In genomic region chr12:110742718-110743570, GRCh38 we compare ENCODE assay signal across 8 cellular contexts. TPM values are rescaled to one million over a fixed set of nuclear protein-coding genes. Genes with fewer than 3 reads are reported as not detected.
DNase-seq lines count a peak whose midpoint lies in the region; ATAC-seq lines count a peak whose summit lies in the region.

PPP1CC (minus strand) TSS chr12:110742891; CDS start chr12:110742707, 184 bp downstream.

- CTCF ChIA-PET in activated CD4-positive, alpha-beta T cell treated with anti-CD3 and anti-CD28 coated beads, Interleukin-2, amount 10 ng/mL, durations not matched to agents 7 days and 5 days (lab: Charles Lee), result interaction anchor here (1.1 to 1.3 kb wide), 2 partner anchors 11 to 18 kb away, joined by 3 read pairs; no protein-coding TSS in a partner anchor

- H3K4me3 Mint-ChIP-seq in activated CD4-positive, alpha-beta T cell treated with anti-CD3 and anti-CD28 coated beads, Interleukin-2, amount 10 ng/mL, durations not matched to agents 7 days and 5 days, result peak within 1 kb of the TSS; percentile 100

- ATAC-seq in GM19324 (IDR thresholded peaks at IDR 0.05; ENCODE audit: low FRiP score, unreplicated experiment), result peak; percentile 73
- ATAC-seq in HG03520 (IDR thresholded peaks at IDR 0.05; ENCODE audit: unreplicated experiment), result peak; percentile 69

- peaks cover 44% of the 10 kb centered on the region for H3K4me1 Mint-ChIP-seq in activated CD4-positive, alpha-beta T cell treated with anti-CD3 and anti-CD28 coated beads, Interleukin-2, amount 10 ng/mL, durations not matched to agents 7 days and 5 days

- H3K36me3 Mint-ChIP-seq in activated CD4-positive, alpha-beta T cell treated with anti-CD3 and anti-CD28 coated beads, Interleukin-2, amount 10 ng/mL, durations not matched to agents 7 days and 5 days (ENCODE audit: low read depth), result peaks cover 26% of the 10 kb centered on the region

- POLR2A ChIA-PET in activated CD4-positive, alpha-beta T cell treated with anti-CD3 and anti-CD28 coated beads, Interleukin-2, amount 10 ng/mL, durations not matched to agents 7 days and 5 days (lab: Charles Lee), result interaction anchor here (1.0 kb wide), 1 partner anchor 33 kb away, joined by 3 read pairs; no protein-coding TSS in a partner anchor

- DNase-seq in Ammon's horn (ENCODE audit: low spot score), result peak; percentile 95
- DNase-seq in NCI-H69 (lab: John Stamatoyannopoulos, UW), result peak; percentile 99
- DNase-seq in activated CD4-positive, alpha-beta T cell treated with anti-CD3 and anti-CD28 coated beads, Interleukin-2, amount 10 ng/mL, durations not matched to agents 7 days and 5 days, result peak; percentile 94
- DNase-seq in cortex of kidney (lab: John Stamatoyannopoulos, UW), result peak; percentile 55
- DNase-seq in left kidney (ENCODE audit: low read depth, low spot score), result peak; percentile 98
- peak; percentile 92 for DNase-seq in stimulated activated CD4-positive, alpha-beta T cell treated with anti-CD3 and anti-CD28 coated beads, Interleukin-1b, Interleukin-23, amount 100 ng/mL, for 48 hours

- H3K27me3 Mint-ChIP-seq in activated CD4-positive, alpha-beta T cell treated with anti-CD3 and anti-CD28 coated beads, Interleukin-2, amount 10 ng/mL, durations not matched to agents 7 days and 5 days, result peaks cover 2% of the 10 kb centered on the region

- no peaks in the 10 kb centered on the region for H3K9me3 Mint-ChIP-seq in activated CD4-positive, alpha-beta T cell treated with anti-CD3 and anti-CD28 coated beads, Interleukin-2, amount 10 ng/mL, durations not matched to agents 7 days and 5 days

- H3K27ac Mint-ChIP-seq in activated CD4-positive, alpha-beta T cell treated with anti-CD3 and anti-CD28 coated beads, Interleukin-2, amount 10 ng/mL, durations not matched to agents 7 days and 5 days, result peak within 1 kb of the TSS; percentile 99

RNA-seq across cellular contexts. Expression of gene PPP1CC, which starts in this region (rescaled TPM):
- 100 to 1,000 TPM; 174 to 183 TPM for total RNA-seq in activated CD4-positive, alpha-beta T cell treated with anti-CD3 and anti-CD28 coated beads, Interleukin-2, amount 10 ng/mL, durations not matched to agents 7 days and 5 days

Comparison
In these comparisons a context has a peak if more than half of its experiments do, and no peak if none do; other contexts are left out.
1. Peak in every context shown above with its lines: DNase-seq and ATAC-seq.